ENCODE assay signal across 8 cellular contexts in genomic region chr5:116492016-116492623, GRCh38.
DNase-seq lines count a peak whose midpoint lies in the region; ATAC-seq and TF ChIP-seq lines count a peak whose summit lies in the region.

No MANE protein-coding gene starts in this region.

- H3K9me3 ChIP-seq in Loucy (ENCODE audit: insufficient read depth, low read depth, low read length) (no peaks in the 10 kb centered on the region), mammary epithelial cell (replicated peaks; ENCODE audit: insufficient read depth, low read length) (no peaks in the 10 kb centered on the region), spleen (no peaks in the 10 kb centered on the region)

- intact Hi-C loops in mammary epithelial cell (cut with micrococcal nuclease), result no loop called here
- intact Hi-C loops in spleen (cut with DNase I; ENCODE audit: low total_unique reads), result no loop called here

- no TSS peak for BruUV-seq in mammary epithelial cell (replicated peaks; lab: Mats Ljungman, UMichigan)

- H3K4me3 ChIP-seq in Loucy (ENCODE audit: low read length, poor library complexity, severe bottlenecking) (no peak overlapping the region), mammary epithelial cell (replicated peaks in 1 of 3; ENCODE audit: insufficient read depth in 1 of 3, low read depth in 2 of 3, low read length in 3 of 3) (no peak overlapping the region), spleen (no peak overlapping the region)

- H3K36me3 ChIP-seq in Loucy (ENCODE audit: insufficient read depth, low read length) (no peaks in the 10 kb centered on the region), mammary epithelial cell (ENCODE audit: insufficient read depth, low read length) (no peaks in the 10 kb centered on the region), spleen (peaks cover 0 to 41% (median 0%) of the 10 kb centered on the region in 6 donors)

- H3K79me2 ChIP-seq in Loucy (ENCODE audit: insufficient read depth, low read length) (no peaks in the 10 kb centered on the region), mammary epithelial cell (ENCODE audit: insufficient read depth, low read length) (no peaks in the 10 kb centered on the region)

- ATAC-seq in GM21367 (IDR thresholded peaks at IDR 0.05; ENCODE audit: unreplicated experiment), result peak; percentile 66

- dilution Hi-C loops in mammary epithelial cell (cut with HindIII; ENCODE audit: low sequenced_read_pairs), result no loop called here

- H3F3A ChIP-seq in Loucy (ENCODE audit: low read depth), result no peaks in the 10 kb centered on the region

- in situ Hi-C loops in mammary epithelial cell (cut with MboI; ENCODE audit: low sequenced_read_pairs in 2 of 2), result no loop called here

- no peak overlapping the region for H3K9ac ChIP-seq in Loucy (ENCODE audit: low read depth, low read length, poor library complexity, severe bottlenecking)
- H3K9ac ChIP-seq in mammary epithelial cell (ENCODE audit: insufficient read depth, low read length), result no peak overlapping the region

- CTCF ChIA-PET in mammary epithelial cell (lab: Charles Lee; ENCODE audit: low non-redundant PET), result interaction anchor here (0.6 kb wide), 1 partner anchor 1830 kb away, joined by 5 read pairs; no protein-coding TSS in a partner anchor

- peak; percentile 82 for DNase-seq in AG20443 (ENCODE audit: low spot score)
- peak; percentile 90 for DNase-seq in mammary epithelial cell
- DNase-seq in mucosa of gallbladder (ENCODE audit: low spot score), result peak; percentile 29
- DNase-seq in NCI-H128 (lab: John Stamatoyannopoulos, UW; ENCODE audit: unreplicated experiment), result no peak
- DNase-seq in spleen, result no peak
- DNase-seq in effector CD4-positive, alpha-beta T cell, result no peak

- H3K4me2 ChIP-seq in Loucy (ENCODE audit: low read depth, low read length, poor library complexity, severe bottlenecking) (peak overlapping the region; percentile 18), mammary epithelial cell (ENCODE audit: insufficient read depth, low read depth, low read length) (peak overlapping the region; percentile 65)

- H3K4me1 ChIP-seq in Loucy (ENCODE audit: insufficient read depth, low read length, poor library complexity, severe bottlenecking) (peaks cover 14% of the 10 kb centered on the region), mammary epithelial cell (ENCODE audit: insufficient read depth, low read length) (peaks cover 28% of the 10 kb centered on the region), spleen (peaks cover 0 to 19% (median 6%) of the 10 kb centered on the region in 6 donors)

- H2AFZ ChIP-seq in Loucy (ENCODE audit: low read length) (no peak overlapping the region), mammary epithelial cell (ENCODE audit: low read depth, low read length) (no peak overlapping the region)

- TF ChIP-seq POLR2A in spleen (IDR thresholded peaks at IDR 0.05), result no peak

- no peaks in the 10 kb centered on the region for H3K9me2 ChIP-seq in Loucy (replicated peaks; ENCODE audit: low read depth, low read length)

- TF ChIP-seq CTCF in Loucy (conservative IDR thresholded peaks at IDR 0.05; ENCODE audit: low read length) (no peak), mammary epithelial cell (conservative IDR thresholded peaks at IDR 0.05 in 1 of 2, IDR thresholded peaks at IDR 0.05 in 1 of 2; ENCODE audit: extremely low read depth in 1 of 2, insufficient read depth in 1 of 2, low read depth in 1 of 2, low read length in 2 of 2) (no peak), spleen (IDR thresholded peaks at IDR 0.05 in 8 of 11, conservative IDR thresholded peaks at IDR 0.05 in 3 of 11) (no peak)

- 2% methylated on average over 3 of the region's 3 CpGs for WGBS in mammary epithelial cell (ENCODE audit: low coverage, missing lambda C conversion rate)
- WGBS in spleen, 5 donors, result 12 to 34% (median 22%) methylated on average over 3 of the region's 3 CpGs

- H3K27me3 ChIP-seq in Loucy (ENCODE audit: insufficient read depth, low read length, poor library complexity, severe bottlenecking), result no peaks in the 10 kb centered on the region
- no peaks in the 10 kb centered on the region for H3K27me3 ChIP-seq in mammary epithelial cell (ENCODE audit: insufficient read depth, low read length)
- no peaks in the 10 kb centered on the region for H3K27me3 ChIP-seq in spleen (replicated peaks in 1 of 7)

- H4K20me1 ChIP-seq in Loucy (ENCODE audit: insufficient read depth, low read length, poor library complexity, severe bottlenecking) (no peaks in the 10 kb centered on the region), mammary epithelial cell (ENCODE audit: insufficient read depth, low read length) (no peaks in the 10 kb centered on the region)

- H3K27ac ChIP-seq in mammary epithelial cell (ENCODE audit: insufficient read depth, low read depth, low read length) (peak overlapping the region; percentile 45), spleen (no peak overlapping the region)

Comparison
In these comparisons a context has a peak if more than half of its experiments do, and no peak if none do; other contexts are left out.
1. DNase-seq: peak in AG20443 (single experiment), mammary epithelial cell (single experiment) and mucosa of gallbladder (single experiment); none in NCI-H128 (single experiment), spleen (single experiment) and effector CD4-positive, alpha-beta T cell (single experiment).